21 cellular contexts compared by ENCODE assay signal in the genomic region with DNA sequence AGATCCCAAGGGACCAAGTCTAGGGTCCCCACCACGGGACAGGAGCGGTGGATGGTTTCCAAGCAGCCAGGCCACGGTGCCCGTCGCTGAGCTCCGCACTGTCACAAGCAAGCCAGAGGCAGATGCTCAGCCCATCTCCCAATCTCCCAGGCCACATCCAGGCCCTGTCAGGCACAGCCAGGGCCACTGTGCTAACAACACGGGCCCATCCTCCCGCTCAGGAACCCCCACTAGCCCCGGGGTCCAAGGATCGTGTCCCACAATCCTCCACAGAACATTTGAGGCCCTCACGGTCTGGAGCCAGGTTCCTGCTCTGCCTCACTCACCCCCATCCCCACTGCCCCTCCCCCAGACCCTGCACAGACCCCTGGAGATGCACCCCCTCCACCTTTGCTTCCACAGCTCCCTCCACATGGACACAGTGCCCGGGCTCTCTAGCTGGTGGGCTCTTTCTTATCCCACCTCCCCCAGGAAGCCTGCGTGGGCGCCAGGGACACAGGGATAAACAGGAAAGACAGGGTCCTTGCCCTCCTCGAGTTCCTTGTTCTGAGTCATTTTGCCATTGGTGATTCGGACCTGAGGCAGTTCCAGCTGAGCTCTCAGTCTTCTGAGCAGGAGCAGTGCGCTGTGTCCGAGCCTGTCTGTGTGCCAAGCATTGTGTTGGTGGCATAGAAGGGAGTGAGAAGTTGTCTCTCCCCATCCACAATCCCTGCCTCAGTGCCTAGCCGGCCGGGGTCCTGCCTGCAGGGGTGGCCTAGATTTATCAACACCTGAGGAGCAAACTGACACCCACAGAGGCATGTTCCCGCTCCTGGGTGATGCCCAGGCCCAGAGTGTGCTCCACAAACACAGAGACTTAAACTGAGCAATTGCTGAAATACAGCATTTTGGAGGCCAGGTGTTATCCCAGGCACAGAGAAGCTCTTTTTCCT. TPM values are rescaled to one million over a fixed set of nuclear protein-coding genes. Genes with fewer than 3 reads are reported as not detected.
DNase-seq lines count a peak whose midpoint lies in the region; ATAC-seq and TF ChIP-seq lines count a peak whose summit lies in the region.
"Had no signal": no experiment of that assay in that cellular context is flagged by ENCODE, and none has a peak within 500 bp of the region (broad histone marks: within the 10 kb centered on the region; RNA-seq: fewer than 3 reads in every experiment).

No MANE protein-coding gene starts in this region.

- H3K27ac ChIP-seq in lower lobe of right lung, result peak overlapping the region; percentile 67
- H3K27ac ChIP-seq in gastrocnemius medialis, result no peak overlapping the region

- no peak for ATAC-seq in lower lobe of right lung
- ATAC-seq in gastrocnemius medialis, result no peak
- ATAC-seq: activated CD8-positive, alpha-beta memory T cell treated with anti-CD3 and anti-CD28 coated beads, Interleukin-2, amount 10 ng/mL, durations not matched to agents 7 days and 5 days; stimulated activated naive CD8-positive, alpha-beta T cell treated with anti-CD3 and anti-CD28 coated beads, Interleukin-15, Interleukin-2, amounts not matched to agents 100 U/mL and 50 U/mL, for 24 hours had no signal

- intact Hi-C loops in lower lobe of right lung (cut with DNase I) (no loop called here), gastrocnemius medialis (cut with DNase I; ENCODE audit: low total_unique reads) (loop anchor here (5.0 to 10.0 kb wide), 3 partner anchors 79 to 234 kb away; partner anchors contain the start of genes MTERF4 and PASK)

- DNase-seq in EH (ENCODE audit: low read depth), result peak; percentile 47
- DNase-seq in epithelial cell of esophagus (ENCODE audit: low read depth), result peak; percentile 44
- DNase-seq in lower lobe of right lung, result no peak
- no peak for DNase-seq in 8988T
- no peak for DNase-seq in gastrocnemius medialis
- DNase-seq in UCSD-AML1 (lab: John Stamatoyannopoulos, UW; ENCODE audit: unreplicated experiment), result no peak
- no peak for DNase-seq in NCI-H146 (lab: John Stamatoyannopoulos, UW)
- DNase-seq: activated CD8-positive, alpha-beta memory T cell treated with anti-CD3 and anti-CD28 coated beads, Interleukin-2, amount 10 ng/mL, durations not matched to agents 7 days and 5 days; CD8-positive, alpha-beta memory T cell; GOT3; hippocampal formation; Karpas-422; kidney glomerular epithelial cell; NCI-H526 treated with DMSO at 0.1 percent for 48 hours; stimulated activated naive CD8-positive, alpha-beta T cell treated with anti-CD3 and anti-CD28 coated beads, Interleukin-15, Interleukin-2, amounts not matched to agents 100 U/mL and 50 U/mL, for 24 hours had no signal

- TF ChIP-seq CTCF in epithelial cell of esophagus (IDR thresholded peaks at IDR 0.05; ENCODE audit: insufficient read depth, low read depth, low read length, missing control alignments) (no peak), lower lobe of right lung (IDR thresholded peaks at IDR 0.05) (no peak), gastrocnemius medialis (IDR thresholded peaks at IDR 0.05 in 4 of 5, conservative IDR thresholded peaks at IDR 0.05 in 1 of 5) (no peak)

- H3K4me3 ChIP-seq in epithelial cell of esophagus (ENCODE audit: low read length) (no peak overlapping the region), lower lobe of right lung (no peak overlapping the region), gastrocnemius medialis (no peak overlapping the region)

- in situ Hi-C loops in gastrocnemius medialis (cut with MboI; ENCODE audit: low sequenced_read_pairs in 4 of 4), result no loop called here

- H3K4me1 ChIP-seq in lower lobe of right lung (peaks cover 39% of the 10 kb centered on the region), gastrocnemius medialis (peaks cover 3 to 6% of the 10 kb centered on the region in 2 donors)

- no peaks in the 10 kb centered on the region for H3K36me3 ChIP-seq in lower lobe of right lung
- H3K36me3 ChIP-seq in gastrocnemius medialis, result no peaks in the 10 kb centered on the region

- TF ChIP-seq POLR2A in gastrocnemius medialis (IDR thresholded peaks at IDR 0.05), result no peak

- H3K9me3 ChIP-seq in lower lobe of right lung (no peaks in the 10 kb centered on the region), gastrocnemius medialis (no peaks in the 10 kb centered on the region)

- H3K27me3 ChIP-seq in lower lobe of right lung (ENCODE audit: low read depth) (peaks cover 19% of the 10 kb centered on the region), gastrocnemius medialis (peaks cover 5 to 13% (median 8%) of the 10 kb centered on the region in 3 donors)

TF ChIP-seq in PFSK-1, 5 proteins besides CTCF, POLR2A, EP300 and RAD21:
- TF ChIP-seq FOXP2 (optimal IDR thresholded peaks at IDR 0.05; ENCODE audit: borderline replicate concordance, extremely low read depth, extremely low read length, insufficient read depth) (peak; percentile 62), SIN3A (IDR thresholded peaks at IDR 0.05; ENCODE audit: borderline replicate concordance, insufficient read depth, low read length) (no peak)

RNA-seq across cellular contexts. Expression of gene CROCC2, which starts 7.0 kb away (rescaled TPM):
- not detected for polyA plus RNA-seq in PFSK-1 (2012; ENCODE audit: insufficient read length, low read depth)
- 3.4 TPM for total RNA-seq in lower lobe of right lung
- total RNA-seq in gastrocnemius medialis, result under 1 TPM in 1 of 4 donors, not detected in 3; 0.07 TPM
- total RNA-seq: activated CD8-positive, alpha-beta memory T cell treated with anti-CD3 and anti-CD28 coated beads, Interleukin-2, amount 10 ng/mL, durations not matched to agents 7 days and 5 days; activated T-helper 2 cell treated with anti-CD3 and anti-CD28 coated beads, Interferon-gamma antibody, Interleukin-2, Interleukin-4, amounts not matched to agents 10 μg/mL and 5 μg/mL and 100 μg/mL, durations not matched to agents 14 hours and 24 hours and 36 hours; CD8-positive, alpha-beta memory T cell; mononuclear cell; OCI-LY7; SK-MEL-5 had no signal
- polyA plus RNA-seq: CD8-positive, alpha-beta memory T cell; right cardiac atrium had no signal

RNA-seq across cellular contexts. Expression of gene MAB21L4, which starts 17.2 kb away (rescaled TPM):
- polyA plus RNA-seq in PFSK-1 (2012; ENCODE audit: insufficient read length, low read depth), result not detected
- total RNA-seq in lower lobe of right lung (17.0 TPM), gastrocnemius medialis (not detected)
- total RNA-seq: activated CD8-positive, alpha-beta memory T cell treated with anti-CD3 and anti-CD28 coated beads, Interleukin-2, amount 10 ng/mL, durations not matched to agents 7 days and 5 days; activated T-helper 2 cell treated with anti-CD3 and anti-CD28 coated beads, Interferon-gamma antibody, Interleukin-2, Interleukin-4, amounts not matched to agents 10 μg/mL and 5 μg/mL and 100 μg/mL, durations not matched to agents 14 hours and 24 hours and 36 hours; CD8-positive, alpha-beta memory T cell; mononuclear cell; OCI-LY7; right cardiac atrium; SK-MEL-5 had no signal
- polyA plus RNA-seq: CD8-positive, alpha-beta memory T cell; right cardiac atrium had no signal

RNA-seq across cellular contexts. Expression of gene AGXT, which starts 44.5 kb away (rescaled TPM):
- not detected for polyA plus RNA-seq in PFSK-1 (2012; ENCODE audit: insufficient read length, low read depth)
- total RNA-seq in lower lobe of right lung (not detected), gastrocnemius medialis (1 to 10 TPM in 2 of 4 donors, not detected in 2; 1.7 to 3.3 TPM)
- total RNA-seq: activated CD8-positive, alpha-beta memory T cell treated with anti-CD3 and anti-CD28 coated beads, Interleukin-2, amount 10 ng/mL, durations not matched to agents 7 days and 5 days; activated T-helper 2 cell treated with anti-CD3 and anti-CD28 coated beads, Interferon-gamma antibody, Interleukin-2, Interleukin-4, amounts not matched to agents 10 μg/mL and 5 μg/mL and 100 μg/mL, durations not matched to agents 14 hours and 24 hours and 36 hours; CD8-positive, alpha-beta memory T cell; mononuclear cell; OCI-LY7; right cardiac atrium had no signal
- polyA plus RNA-seq: CD8-positive, alpha-beta memory T cell had no signal

Comparison
In these comparisons a context has a peak if more than half of its experiments do, and no peak if none do; other contexts are left out.
1. DNase-seq: peak in EH (single experiment) and epithelial cell of esophagus (single experiment); none in lower lobe of right lung (single experiment), 8988T (single experiment), gastrocnemius medialis (0 of 2), UCSD-AML1 (single experiment) and NCI-H146 (single experiment).
2. RNA of gene MAB21L4, which starts 17.2 kb away (total RNA-seq): 17.0 TPM in lower lobe of right lung (single experiment); not detected in gastrocnemius medialis; every median in the first group is over 10 times any median in the second.